In genomic region chr22:43969021-43969878, GRCh38 we compare ENCODE assay signal across 1 cellular context.
TF ChIP-seq lines count a peak whose summit lies in the region.

No MANE protein-coding gene starts in this region.

TF ChIP-seq in K562, 482 proteins besides CTCF, POLR2A, EP300 and RAD21 (continued from another document and continues in another):
- no peak for TF ChIP-seq YY1 (IDR thresholded peaks at IDR 0.05; ENCODE audit: borderline replicate concordance in 1 of 3, control insufficient read depth in 1 of 3, extremely low read depth in 1 of 3, insufficient read depth in 3 of 3, insufficient read length in 1 of 3, insufficient replicate concordance in 2 of 3, low read depth in 1 of 3, low read length in 2 of 3)
- peak; percentile 89 for TF ChIP-seq LEF1 (IDR thresholded peaks at IDR 0.05)
- TF ChIP-seq KLF1 (tag; IDR thresholded peaks at IDR 0.05) = no peak
- TF ChIP-seq, protein P1, sequence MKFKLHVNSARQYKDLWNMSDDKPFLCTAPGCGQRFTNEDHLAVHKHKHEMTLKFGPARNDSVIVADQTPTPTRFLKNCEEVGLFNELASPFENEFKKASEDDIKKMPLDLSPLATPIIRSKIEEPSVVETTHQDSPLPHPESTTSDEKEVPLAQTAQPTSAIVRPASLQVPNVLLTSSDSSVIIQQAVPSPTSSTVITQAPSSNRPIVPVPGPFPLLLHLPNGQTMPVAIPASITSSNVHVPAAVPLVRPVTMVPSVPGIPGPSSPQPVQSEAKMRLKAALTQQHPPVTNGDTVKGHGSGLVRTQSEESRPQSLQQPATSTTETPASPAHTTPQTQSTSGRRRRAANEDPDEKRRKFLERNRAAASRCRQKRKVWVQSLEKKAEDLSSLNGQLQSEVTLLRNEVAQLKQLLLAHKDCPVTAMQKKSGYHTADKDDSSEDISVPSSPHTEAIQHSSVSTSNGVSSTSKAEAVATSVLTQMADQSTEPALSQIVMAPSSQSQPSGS (CRISPR knock-in tag; IDR thresholded peaks at IDR 0.05) = no peak
- TF ChIP-seq ZNF785 (CRISPR knock-in tag; IDR thresholded peaks at IDR 0.05) = no peak
- no peak for TF ChIP-seq JUND (IDR thresholded peaks at IDR 0.05; ENCODE audit: borderline replicate concordance, low read depth, low read length)
- no peak; the same call in 2 of the 3 replicates for TF ChIP-seq JUND (tag; IDR thresholded peaks at IDR 0.05; ENCODE audit: borderline replicate concordance, low read depth, low read length)
- TF ChIP-seq MECOM (CRISPR knock-in tag; IDR thresholded peaks at IDR 0.05) = peak; percentile 86
- TF ChIP-seq ATF4 (CRISPR knock-in tag; IDR thresholded peaks at IDR 0.05) = 0 out of 2 replicates have a peak, but pooled peaks have one; percentile 20
- TF ChIP-seq RCOR1 (IDR thresholded peaks at IDR 0.05; ENCODE audit: borderline replicate concordance in 1 of 2, low read depth in 2 of 2, low read length in 2 of 2) = peak in 1 of 2 experiments; percentile 82; a peak in 1 of 4 replicates
- TF ChIP-seq NEUROD1 (IDR thresholded peaks at IDR 0.05; ENCODE audit: borderline replicate concordance, low read depth, low read length, partially characterized antibody) = peak; percentile 40
- no peak for TF ChIP-seq NFATC3 (IDR thresholded peaks at IDR 0.05)
- TF ChIP-seq, protein P2, sequence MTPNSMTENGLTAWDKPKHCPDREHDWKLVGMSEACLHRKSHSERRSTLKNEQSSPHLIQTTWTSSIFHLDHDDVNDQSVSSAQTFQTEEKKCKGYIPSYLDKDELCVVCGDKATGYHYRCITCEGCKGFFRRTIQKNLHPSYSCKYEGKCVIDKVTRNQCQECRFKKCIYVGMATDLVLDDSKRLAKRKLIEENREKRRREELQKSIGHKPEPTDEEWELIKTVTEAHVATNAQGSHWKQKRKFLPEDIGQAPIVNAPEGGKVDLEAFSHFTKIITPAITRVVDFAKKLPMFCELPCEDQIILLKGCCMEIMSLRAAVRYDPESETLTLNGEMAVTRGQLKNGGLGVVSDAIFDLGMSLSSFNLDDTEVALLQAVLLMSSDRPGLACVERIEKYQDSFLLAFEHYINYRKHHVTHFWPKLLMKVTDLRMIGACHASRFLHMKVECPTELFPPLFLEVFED (CRISPR knock-in tag; conservative IDR thresholded peaks at IDR 0.05) = 0 out of 2 replicates have a peak, but pooled peaks have one; percentile 40
- peak; percentile 59 to 97; a peak in 3 of 4 replicates for TF ChIP-seq MLLT1 (IDR thresholded peaks at IDR 0.05)
- peak; percentile 65 to 73 for TF ChIP-seq KDM1A (IDR thresholded peaks at IDR 0.05)
- TF ChIP-seq GMEB1 (CRISPR knock-in tag; IDR thresholded peaks at IDR 0.05) = no peak
- peak; percentile 92 for TF ChIP-seq GATA2 (CRISPR knock-in tag; IDR thresholded peaks at IDR 0.05)
- no peak for TF ChIP-seq JUN (IDR thresholded peaks at IDR 0.05; ENCODE audit: borderline replicate concordance, low read depth, low read length)
- no peak for TF ChIP-seq JUN (CRISPR knock-in tag; IDR thresholded peaks at IDR 0.05; ENCODE audit: borderline replicate concordance)
- peak; percentile 99 for TF ChIP-seq ARID1B (IDR thresholded peaks at IDR 0.05)
- no peak for TF ChIP-seq MTF1 (CRISPR knock-in tag; IDR thresholded peaks at IDR 0.05; ENCODE audit: borderline replicate concordance)
- TF ChIP-seq, protein P3, sequence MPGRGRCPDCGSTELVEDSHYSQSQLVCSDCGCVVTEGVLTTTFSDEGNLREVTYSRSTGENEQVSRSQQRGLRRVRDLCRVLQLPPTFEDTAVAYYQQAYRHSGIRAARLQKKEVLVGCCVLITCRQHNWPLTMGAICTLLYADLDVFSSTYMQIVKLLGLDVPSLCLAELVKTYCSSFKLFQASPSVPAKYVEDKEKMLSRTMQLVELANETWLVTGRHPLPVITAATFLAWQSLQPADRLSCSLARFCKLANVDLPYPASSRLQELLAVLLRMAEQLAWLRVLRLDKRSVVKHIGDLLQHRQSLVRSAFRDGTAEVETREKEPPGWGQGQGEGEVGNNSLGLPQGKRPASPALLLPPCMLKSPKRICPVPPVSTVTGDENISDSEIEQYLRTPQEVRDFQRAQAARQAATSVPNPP (IDR thresholded peaks at IDR 0.05; ENCODE audit: borderline replicate concordance, insufficient read depth, insufficient read length) = no peak
- no peak for TF ChIP-seq ZNF24 (IDR thresholded peaks at IDR 0.05)
- TF ChIP-seq ETV1 (tag; conservative IDR thresholded peaks at IDR 0.05; ENCODE audit: low read depth) = no peak
- no peak for TF ChIP-seq ZNF586 (CRISPR knock-in tag; conservative IDR thresholded peaks at IDR 0.05)
- peak; percentile 15; the same call in 1 of the 2 replicates for TF ChIP-seq ZNF766 (CRISPR knock-in tag; conservative IDR thresholded peaks at IDR 0.05)
- TF ChIP-seq CCAR2 (IDR thresholded peaks at IDR 0.05; ENCODE audit: low read depth, low read length) = no peak
- TF ChIP-seq, protein P4, sequence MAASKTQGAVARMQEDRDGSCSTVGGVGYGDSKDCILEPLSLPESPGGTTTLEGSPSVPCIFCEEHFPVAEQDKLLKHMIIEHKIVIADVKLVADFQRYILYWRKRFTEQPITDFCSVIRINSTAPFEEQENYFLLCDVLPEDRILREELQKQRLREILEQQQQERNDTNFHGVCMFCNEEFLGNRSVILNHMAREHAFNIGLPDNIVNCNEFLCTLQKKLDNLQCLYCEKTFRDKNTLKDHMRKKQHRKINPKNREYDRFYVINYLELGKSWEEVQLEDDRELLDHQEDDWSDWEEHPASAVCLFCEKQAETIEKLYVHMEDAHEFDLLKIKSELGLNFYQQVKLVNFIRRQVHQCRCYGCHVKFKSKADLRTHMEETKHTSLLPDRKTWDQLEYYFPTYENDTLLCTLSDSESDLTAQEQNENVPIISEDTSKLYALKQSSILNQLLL (CRISPR knock-in tag; IDR thresholded peaks at IDR 0.05; ENCODE audit: borderline replicate concordance) = no peak
- no peak for TF ChIP-seq ZSCAN29 (IDR thresholded peaks at IDR 0.05)
- TF ChIP-seq ATF1 (CRISPR knock-in tag; IDR thresholded peaks at IDR 0.05) = no peak
- no peak for TF ChIP-seq ATF1 (tag; IDR thresholded peaks at IDR 0.05)
- no peak for TF ChIP-seq PRDM10 (IDR thresholded peaks at IDR 0.05; ENCODE audit: partially characterized antibody)
- no peak for TF ChIP-seq NFYB (IDR thresholded peaks at IDR 0.05; ENCODE audit: extremely low read depth, insufficient read length)
- TF ChIP-seq BACH1 (tag; IDR thresholded peaks at IDR 0.05) = no peak
- no peak for TF ChIP-seq SNRNP70 (optimal IDR thresholded peaks at IDR 0.05; ENCODE audit: low read depth, low read length)
- TF ChIP-seq KDM2B (CRISPR knock-in tag; IDR thresholded peaks at IDR 0.05) = no peak
- TF ChIP-seq BRD9 (IDR thresholded peaks at IDR 0.05; ENCODE audit: low read depth, partially characterized antibody) = peak; percentile 32
- no peak for TF ChIP-seq SRSF3 (IDR thresholded peaks at IDR 0.05; ENCODE audit: insufficient read depth, low read length)
- TF ChIP-seq, protein P5, sequence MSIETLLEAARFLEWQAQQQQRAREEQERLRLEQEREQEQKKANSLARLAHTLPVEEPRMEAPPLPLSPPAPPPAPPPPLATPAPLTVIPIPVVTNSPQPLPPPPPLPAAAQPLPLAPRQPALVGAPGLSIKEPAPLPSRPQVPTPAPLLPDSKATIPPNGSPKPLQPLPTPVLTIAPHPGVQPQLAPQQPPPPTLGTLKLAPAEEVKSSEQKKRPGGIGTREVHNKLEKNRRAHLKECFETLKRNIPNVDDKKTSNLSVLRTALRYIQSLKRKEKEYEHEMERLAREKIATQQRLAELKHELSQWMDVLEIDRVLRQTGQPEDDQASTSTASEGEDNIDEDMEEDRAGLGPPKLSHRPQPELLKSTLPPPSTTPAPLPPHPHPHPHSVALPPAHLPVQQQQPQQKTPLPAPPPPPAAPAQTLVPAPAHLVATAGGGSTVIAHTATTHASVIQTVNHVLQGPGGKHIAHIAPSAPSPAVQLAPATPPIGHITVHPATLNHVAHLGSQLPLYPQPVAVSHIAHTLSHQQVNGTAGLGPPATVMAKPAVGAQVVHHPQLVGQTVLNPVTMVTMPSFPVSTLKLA (conservative IDR thresholded peaks at IDR 0.05) = no peak
- TF ChIP-seq E2F5 (CRISPR knock-in tag; IDR thresholded peaks at IDR 0.05) = no peak
- no peak for TF ChIP-seq IRF9 (tag; IDR thresholded peaks at IDR 0.05)
- no peak for TF ChIP-seq HNRNPK (IDR thresholded peaks at IDR 0.05; ENCODE audit: low read depth, low read length, poor library complexity, severe bottlenecking)
- TF ChIP-seq ZNF511 (CRISPR knock-in tag; IDR thresholded peaks at IDR 0.05) = no peak
- peak; percentile 72 to 87 for TF ChIP-seq TRIM24 (IDR thresholded peaks at IDR 0.05)
- TF ChIP-seq, protein P6, sequence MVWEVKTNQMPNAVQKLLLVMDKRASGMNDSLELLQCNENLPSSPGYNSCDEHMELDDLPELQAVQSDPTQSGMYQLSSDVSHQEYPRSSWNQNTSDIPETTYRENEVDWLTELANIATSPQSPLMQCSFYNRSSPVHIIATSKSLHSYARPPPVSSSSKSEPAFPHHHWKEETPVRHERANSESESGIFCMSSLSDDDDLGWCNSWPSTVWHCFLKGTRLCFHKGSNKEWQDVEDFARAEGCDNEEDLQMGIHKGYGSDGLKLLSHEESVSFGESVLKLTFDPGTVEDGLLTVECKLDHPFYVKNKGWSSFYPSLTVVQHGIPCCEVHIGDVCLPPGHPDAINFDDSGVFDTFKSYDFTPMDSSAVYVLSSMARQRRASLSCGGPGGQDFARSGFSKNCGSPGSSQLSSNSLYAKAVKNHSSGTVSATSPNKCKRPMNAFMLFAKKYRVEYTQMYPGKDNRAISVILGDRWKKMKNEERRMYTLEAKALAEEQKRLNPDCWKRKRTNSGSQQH (CRISPR knock-in tag; IDR thresholded peaks at IDR 0.05) = peak; percentile 51; the same call in 1 of the 2 replicates
